8 cellular contexts compared by ENCODE assay signal in genomic region chr11:2186669-2187266, GRCh38. TPM values are rescaled to one million over a fixed set of nuclear protein-coding genes. Genes with fewer than 3 reads are reported as not detected.
DNase-seq lines count a peak whose midpoint lies in the region; ATAC-seq lines count a peak whose summit lies in the region.

No MANE protein-coding gene starts in this region.

- intact Hi-C loops in Right ventricle myocardium superior (cut with DNase I) (loop anchor here (2.0 kb wide), 1 partner anchor 234 kb away; no protein-coding TSS in a partner anchor), Right ventricle myocardium inferior (cut with DNase I) (loop anchor here (1.0 to 5.0 kb wide), 2 partner anchors 216 to 234 kb away; partner anchors contain the start of gene TSSC4), left ventricle myocardium superior (cut with micrococcal nuclease) (no loop called here)

- no peak for DNase-seq in Right ventricle myocardium superior
- DNase-seq in Right ventricle myocardium inferior (ENCODE audit: missing footprints): no peak
- peak; percentile 81 for DNase-seq in NCI-H748 (lab: John Stamatoyannopoulos, UW; ENCODE audit: unreplicated experiment)
- peak; percentile 68 for DNase-seq in activated T-cell treated with anti-CD3 and anti-CD28 coated beads, Interleukin-2, amount 50 U/mL, for 24 hours
- DNase-seq in left ventricle myocardium superior: peak; percentile 58
- DNase-seq in stimulated activated CD4-positive, alpha-beta T cell treated with anti-CD3 and anti-CD28 coated beads, Interleukin-4, amount 100 ng/mL, for 24 hours: peak; percentile 51
- DNase-seq in H4 (ENCODE audit: low spot score): no peak

- no peaks in the 10 kb centered on the region for H3K36me3 Mint-ChIP-seq in activated T-cell treated with anti-CD3 and anti-CD28 coated beads, Interleukin-2, amount 50 U/mL, for 24 hours (ENCODE audit: low read depth)

- H3K9me3 Mint-ChIP-seq in activated T-cell treated with anti-CD3 and anti-CD28 coated beads, Interleukin-2, amount 50 U/mL, for 24 hours: no peaks in the 10 kb centered on the region

- peak; percentile 81 for ATAC-seq in Right ventricle myocardium superior (ENCODE audit: poor library complexity)
- ATAC-seq in Right ventricle myocardium inferior: no peak
- peak; percentile 73 for ATAC-seq in left ventricle myocardium superior
- ATAC-seq in GM21619 (IDR thresholded peaks at IDR 0.05; ENCODE audit: unreplicated experiment): no peak

- H3K27me3 Mint-ChIP-seq in activated T-cell treated with anti-CD3 and anti-CD28 coated beads, Interleukin-2, amount 50 U/mL, for 24 hours: peaks cover 15% of the 10 kb centered on the region

- no peak overlapping the region for H3K27ac Mint-ChIP-seq in activated T-cell treated with anti-CD3 and anti-CD28 coated beads, Interleukin-2, amount 50 U/mL, for 24 hours

- H3K4me3 Mint-ChIP-seq in activated T-cell treated with anti-CD3 and anti-CD28 coated beads, Interleukin-2, amount 50 U/mL, for 24 hours: no peak overlapping the region

- H3K4me1 Mint-ChIP-seq in activated T-cell treated with anti-CD3 and anti-CD28 coated beads, Interleukin-2, amount 50 U/mL, for 24 hours (ENCODE audit: low read depth): peaks cover 3% of the 10 kb centered on the region

RNA-seq across cellular contexts. Expression of gene TH, which starts 15.2 kb away (rescaled TPM):
- total RNA-seq in Right ventricle myocardium superior: not detected
- not detected for total RNA-seq in Right ventricle myocardium inferior
- total RNA-seq in left ventricle myocardium superior: not detected
- total RNA-seq in H4 (2014; rRNA removed; shearing (Covaris generic)): not detected in 2 replicates

RNA-seq across cellular contexts. Expression of gene INS, which starts 25.8 kb away (rescaled TPM):
- not detected for total RNA-seq in Right ventricle myocardium superior
- total RNA-seq in Right ventricle myocardium inferior: not detected
- not detected for total RNA-seq in left ventricle myocardium superior
- total RNA-seq in H4 (2014; rRNA removed; shearing (Covaris generic)): not detected in 2 replicates

RNA-seq across cellular contexts. Expression of gene IGF2, which starts 47.6 kb away (rescaled TPM):
- total RNA-seq in Right ventricle myocardium superior (79.9 TPM), Right ventricle myocardium inferior (80.9 TPM), left ventricle myocardium superior (88.2 TPM)
- total RNA-seq in H4 (2014; rRNA removed; shearing (Covaris generic)): 0.60 and 2.0 TPM in 2 replicates

Comparison
In these comparisons a context has a peak if more than half of its experiments do, and no peak if none do; other contexts are left out.
1. ATAC-seq: peak in Right ventricle myocardium superior (single experiment) and left ventricle myocardium superior (single experiment); none in Right ventricle myocardium inferior (single experiment) and GM21619 (single experiment).
2. DNase-seq: peak in NCI-H748 (single experiment), activated T-cell treated with anti-CD3 and anti-CD28 coated beads, Interleukin-2, amount 50 U/mL, for 24 hours (single experiment), left ventricle myocardium superior (single experiment) and stimulated activated CD4-positive, alpha-beta T cell treated with anti-CD3 and anti-CD28 coated beads, Interleukin-4, amount 100 ng/mL, for 24 hours (single experiment); none in Right ventricle myocardium superior (single experiment), Right ventricle myocardium inferior (single experiment) and H4 (single experiment).
3. RNA of gene IGF2, which starts 47.6 kb away (total RNA-seq): 88.2 TPM in left ventricle myocardium superior (single experiment), 80.9 TPM in Right ventricle myocardium inferior (single experiment) and 79.9 TPM in Right ventricle myocardium superior (single experiment); 0.60 to 2.0 TPM in H4; every median in the first group is over 10 times any median in the second.